9 cellular contexts compared by ENCODE assay signal in the genomic region with DNA sequence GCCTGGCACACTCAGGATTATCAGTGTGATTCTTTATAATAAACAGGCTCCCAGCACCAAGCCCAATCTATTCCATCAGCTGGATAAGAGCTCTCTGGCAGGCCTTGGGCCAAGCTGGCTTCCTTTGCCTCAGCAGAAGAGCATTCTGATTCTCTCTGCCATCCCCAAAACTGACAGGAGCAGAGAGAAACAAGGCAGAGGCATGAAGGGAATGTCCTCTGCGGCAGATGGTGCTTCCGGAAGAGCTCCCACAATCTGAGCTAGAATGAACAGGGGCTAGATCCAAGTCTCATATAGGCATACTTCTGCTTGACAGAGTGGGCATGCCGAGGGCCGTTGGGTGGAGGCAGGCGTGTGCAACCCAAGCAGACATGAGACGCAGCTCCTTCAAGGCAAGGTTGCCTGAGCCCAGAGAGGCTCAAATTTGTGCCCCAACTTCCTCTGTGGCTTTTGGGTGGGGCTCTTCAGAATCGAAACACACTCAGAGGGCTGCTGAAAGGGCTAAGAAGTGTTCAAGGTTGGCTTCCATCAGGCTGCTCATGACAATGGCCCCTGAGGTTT. TPM values are rescaled to one million over a fixed set of nuclear protein-coding genes. Genes with fewer than 3 reads are reported as not detected.
A peak's percentile ranks its signal among the peaks of the same experiment; 100 is the strongest.
DNase-seq lines count a peak whose midpoint lies in the region; ATAC-seq and TF ChIP-seq lines count a peak whose summit lies in the region.
"Had no signal": no experiment of that assay in that cellular context is flagged by ENCODE, and none has a peak within 500 bp of the region (broad histone marks: within the 10 kb centered on the region; RNA-seq: fewer than 3 reads in every experiment).

No MANE protein-coding gene starts in this region.

- peaks cover 35 to 38% of the 10 kb centered on the region in 2 donors for H3K4me1 ChIP-seq in muscle layer of duodenum (ENCODE audit: control insufficient read depth in 1 of 2, insufficient read depth in 2 of 2, low read length in 2 of 2)

- peaks cover 52% of the 10 kb centered on the region for H3K4me1 Mint-ChIP-seq in WTC11

- TF ChIP-seq CTCF in WTC11 (IDR thresholded peaks at IDR 0.05) = no peak

- H3K4me3 ChIP-seq in muscle layer of duodenum (ENCODE audit: low read depth in 1 of 2, low read length in 2 of 2) = peak overlapping the region in 1 of 2 donors; percentile 35

- H3K4me3 Mint-ChIP-seq in WTC11 = no peak overlapping the region

- H3K27ac ChIP-seq in muscle layer of duodenum (ENCODE audit: low read length) = peak overlapping the region; percentile 73

- peak; percentile 50 for ATAC-seq in GM21447 (IDR thresholded peaks at IDR 0.05; ENCODE audit: unreplicated experiment)
- no peak for ATAC-seq in WTC11
- ATAC-seq in esophagus mucosa = no peak

- peaks cover 92% of the 10 kb centered on the region for H3K27me3 Mint-ChIP-seq in WTC11 (ENCODE audit: low read depth)

- POLR2A ChIA-PET in WTC11 (lab: Charles Lee) = no interaction called here

- DNase-seq in EH (ENCODE audit: low read depth) = peak; percentile 79
- peak; percentile 88 for DNase-seq in MV-4-11 (lab: John Stamatoyannopoulos, UW)
- peak; percentile 37 for DNase-seq in activated gamma-delta T cell treated with anti-CD3 and anti-CD28 coated beads, Interleukin-2, amount 50 U/mL, for 16 hours (ENCODE audit: low read depth)
- DNase-seq in WTC11 (ENCODE audit: low spot score) = no peak
- no peak for DNase-seq in NCI-H1092 (lab: John Stamatoyannopoulos, UW)

- H3K9me3 ChIP-seq in muscle layer of duodenum (ENCODE audit: control insufficient read depth in 1 of 2, low read length in 2 of 2) = no peaks in the 10 kb centered on the region

- no peaks in the 10 kb centered on the region for H3K27me3 ChIP-seq in muscle layer of duodenum (ENCODE audit: low read depth, low read length)

- H3K36me3 ChIP-seq in muscle layer of duodenum (ENCODE audit: control insufficient read depth in 1 of 2, insufficient read depth in 2 of 2, low read length in 2 of 2) = peaks cover 28 to 35% of the 10 kb centered on the region in 2 donors

- H3K9me3 Mint-ChIP-seq in WTC11 = no peaks in the 10 kb centered on the region

- CTCF ChIA-PET in WTC11 (lab: Charles Lee) = interaction anchor here (1.0 to 1.5 kb wide), 3 partner anchors 18 to 583 kb away, joined by 4 to 7 read pairs (median 6); no protein-coding TSS in a partner anchor

- H3K36me3 Mint-ChIP-seq in WTC11 = peaks cover 10% of the 10 kb centered on the region; the same call in 1 of the 2 replicates

- H3K27ac Mint-ChIP-seq in WTC11 = no peak overlapping the region

TF ChIP-seq in WTC11, 78 proteins besides CTCF, POLR2A, EP300 and RAD21:
- TF ChIP-seq NFYB (CRISPR knock-in tag; conservative IDR thresholded peaks at IDR 0.05; ENCODE audit: low read depth) = no peak
- TF ChIP-seq, protein P1, sequence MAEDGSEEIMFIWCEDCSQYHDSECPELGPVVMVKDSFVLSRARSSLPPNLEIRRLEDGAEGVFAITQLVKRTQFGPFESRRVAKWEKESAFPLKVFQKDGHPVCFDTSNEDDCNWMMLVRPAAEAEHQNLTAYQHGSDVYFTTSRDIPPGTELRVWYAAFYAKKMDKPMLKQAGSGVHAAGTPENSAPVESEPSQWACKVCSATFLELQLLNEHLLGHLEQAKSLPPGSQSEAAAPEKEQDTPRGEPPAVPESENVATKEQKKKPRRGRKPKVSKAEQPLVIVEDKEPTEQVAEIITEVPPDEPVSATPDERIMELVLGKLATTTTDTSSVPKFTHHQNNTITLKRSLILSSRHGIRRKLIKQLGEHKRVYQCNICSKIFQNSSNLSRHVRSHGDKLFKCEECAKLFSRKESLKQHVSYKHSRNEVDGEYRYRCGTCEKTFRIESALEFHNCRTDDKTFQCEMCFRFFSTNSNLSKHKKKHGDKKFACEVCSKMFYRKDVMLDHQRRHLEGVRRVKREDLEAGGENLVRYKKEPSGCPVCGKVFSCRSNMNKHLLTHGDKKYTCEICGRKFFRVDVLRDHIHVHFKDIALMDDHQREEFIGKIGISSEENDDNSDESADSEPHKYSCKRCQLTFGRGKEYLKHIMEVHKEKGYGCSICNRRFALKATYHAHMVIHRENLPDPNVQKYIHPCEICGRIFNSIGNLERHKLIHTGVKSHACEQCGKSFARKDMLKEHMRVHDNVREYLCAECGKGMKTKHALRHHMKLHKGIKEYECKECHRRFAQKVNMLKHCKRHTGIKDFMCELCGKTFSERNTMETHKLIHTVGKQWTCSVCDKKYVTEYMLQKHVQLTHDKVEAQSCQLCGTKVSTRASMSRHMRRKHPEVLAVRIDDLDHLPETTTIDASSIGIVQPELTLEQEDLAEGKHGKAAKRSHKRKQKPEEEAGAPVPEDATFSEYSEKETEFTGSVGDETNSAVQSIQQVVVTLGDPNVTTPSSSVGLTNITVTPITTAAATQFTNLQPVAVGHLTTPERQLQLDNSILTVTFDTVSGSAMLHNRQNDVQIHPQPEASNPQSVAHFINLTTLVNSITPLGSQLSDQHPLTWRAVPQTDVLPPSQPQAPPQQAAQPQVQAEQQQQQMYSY (CRISPR knock-in tag; IDR thresholded peaks at IDR 0.05) = no peak
TF ChIP-seq in WTC11: peak in this region for 0.

RNA-seq across cellular contexts. Expression of a gene that starts 4.0 kb away (rescaled TPM):
- total RNA-seq in WTC11 (2021) (21.3 to 24.6 TPM (median 24.2 TPM) in 3 replicates), esophagus mucosa (171 TPM)

RNA-seq across cellular contexts. Expression of a gene that starts 50.9 kb away (rescaled TPM):
- total RNA-seq in WTC11 (2021) (0.14 to 0.28 TPM in 2 of 3 replicates, not detected in the other), esophagus mucosa (1.2 TPM)
- total RNA-seq: HT1080 had no signal

Comparison
In these comparisons a context has a peak if more than half of its experiments do, and no peak if none do; other contexts are left out.
1. DNase-seq: peak in EH (single experiment), MV-4-11 (single experiment) and activated gamma-delta T cell treated with anti-CD3 and anti-CD28 coated beads, Interleukin-2, amount 50 U/mL, for 16 hours (single experiment); none in WTC11 (single experiment) and NCI-H1092 (single experiment).